Comparison of ENCODE assay signal across 32 cellular contexts in the genomic region with DNA sequence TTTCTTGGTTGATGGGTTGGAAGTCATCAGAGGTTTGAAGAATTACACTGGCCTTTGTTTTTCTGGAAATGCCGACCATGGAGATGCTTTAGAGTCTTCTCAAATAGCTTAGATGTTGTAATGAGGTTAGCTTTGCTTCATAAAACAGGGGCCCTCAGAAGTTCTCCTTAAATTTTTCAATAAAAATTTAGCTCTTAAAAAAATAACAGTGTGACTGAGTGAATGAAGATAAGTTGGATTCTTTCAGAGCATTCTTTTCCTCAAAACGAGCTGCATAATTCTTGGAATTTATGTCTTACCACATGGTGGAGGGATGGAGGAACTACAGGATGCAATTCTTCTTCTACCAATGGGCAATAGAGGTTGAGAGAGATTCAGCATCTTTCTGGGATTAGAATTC. TPM values are rescaled to one million over a fixed set of nuclear protein-coding genes. Genes with fewer than 3 reads are reported as not detected.
"Had no signal": no experiment of that assay in that cellular context is flagged by ENCODE, and none has a peak within 500 bp of the region (broad histone marks: within the 10 kb centered on the region; RNA-seq: fewer than 3 reads in every experiment).

No MANE protein-coding gene starts in this region.

- H3K9me3 Mint-ChIP-seq: activated CD4-positive, alpha-beta T cell treated with anti-CD3 and anti-CD28 coated beads, Interleukin-2, amount 10 ng/mL, durations not matched to agents 24 days and 14 days; activated CD8-positive, alpha-beta T cell treated with anti-CD3 and anti-CD28 coated beads for 36 hours; activated naive CD8-positive, alpha-beta T cell treated with anti-CD3 and anti-CD28 coated beads for 36 hours; activated T-cell treated with anti-CD3 and anti-CD28 coated beads, Interleukin-2, amount 50 U/mL, for 72 hours; activated T-helper 17 cell treated with anti-CD3 and anti-CD28 coated beads, Interleukin-2, amount 50 U/mL, for 72 hours had no signal

- H3K36me3 Mint-ChIP-seq: activated naive CD8-positive, alpha-beta T cell treated with anti-CD3 and anti-CD28 coated beads for 36 hours had no signal

- H3K4me3 Mint-ChIP-seq: activated CD4-positive, alpha-beta T cell treated with anti-CD3 and anti-CD28 coated beads, Interleukin-2, amount 10 ng/mL, durations not matched to agents 24 days and 14 days; activated CD8-positive, alpha-beta T cell treated with anti-CD3 and anti-CD28 coated beads for 36 hours; activated naive CD8-positive, alpha-beta T cell treated with anti-CD3 and anti-CD28 coated beads for 36 hours; activated T-cell treated with anti-CD3 and anti-CD28 coated beads, Interleukin-2, amount 50 U/mL, for 72 hours; activated T-helper 17 cell treated with anti-CD3 and anti-CD28 coated beads, Interleukin-2, amount 50 U/mL, for 72 hours had no signal

- H3K27me3 ChIP-seq: brain microvascular endothelial cell had no signal

- H3K27ac ChIP-seq: brain microvascular endothelial cell had no signal

- ATAC-seq: activated CD8-positive, alpha-beta T cell treated with anti-CD3 and anti-CD28 coated beads for 36 hours; activated T-cell treated with anti-CD3 and anti-CD28 coated beads, Interleukin-2, amount 50 U/mL, for 72 hours; activated T-helper 17 cell treated with anti-CD3 and anti-CD28 coated beads, Interleukin-2, amount 50 U/mL, for 72 hours had no signal

- H3K27me3 Mint-ChIP-seq: activated CD4-positive, alpha-beta T cell treated with anti-CD3 and anti-CD28 coated beads, Interleukin-2, amount 10 ng/mL, durations not matched to agents 24 days and 14 days; activated CD8-positive, alpha-beta T cell treated with anti-CD3 and anti-CD28 coated beads for 36 hours; activated naive CD8-positive, alpha-beta T cell treated with anti-CD3 and anti-CD28 coated beads for 36 hours; activated T-helper 17 cell treated with anti-CD3 and anti-CD28 coated beads, Interleukin-2, amount 50 U/mL, for 72 hours had no signal

- DNase-seq: activated CD4-positive, alpha-beta T cell treated with anti-CD3 and anti-CD28 coated beads, Interleukin-2, amount 10 ng/mL, durations not matched to agents 24 days and 14 days; activated CD4-positive, alpha-beta T cell treated with anti-CD3 and anti-CD28 coated beads, Interleukin-2, amount 50 U/mL, for 4 hours; activated CD8-positive, alpha-beta T cell treated with anti-CD3 and anti-CD28 coated beads for 36 hours; activated effector memory CD4-positive, alpha-beta T cell treated with anti-CD3 and anti-CD28 coated beads, Interleukin-2, amount 50 U/mL, for 16 hours; activated naive CD4-positive, alpha-beta T cell; activated naive CD4-positive, alpha-beta T cell treated with anti-CD3 and anti-CD28 coated beads, Interleukin-2, amount 50 U/mL, for 16 hours; activated naive CD8-positive, alpha-beta T cell treated with anti-CD3 and anti-CD28 coated beads for 36 hours; activated T-cell treated with anti-CD3 and anti-CD28 coated beads, Interleukin-2, amount 50 U/mL, for 1 hour; activated T-cell treated with anti-CD3 and anti-CD28 coated beads, Interleukin-2, amount 50 U/mL, for 72 hours; amniotic stem cell; aorta; brain microvascular endothelial cell; central memory CD4-positive, alpha-beta T cell; NCI-H1105; NCI-H1417 treated with DMSO at 0.1 percent for 48 hours; NCI-H187 treated with DMSO at 0.1 percent for 48 hours; NCI-H2081; NCI-H2171 treated with DMSO at 0.1 percent for 48 hours; NCI-H2227 treated with DMSO at 0.1 percent for 48 hours; NCI-H446; NCI-H510A treated with DMSO at 0.1 percent for 48 hours; NCI-H526 treated with DMSO at 0.1 percent for 48 hours; NCI-H774; OCI-M1; Right ventricle myocardium superior; SW 1271; T-helper 1 cell; T1000 had no signal

- H3K36me3 ChIP-seq: brain microvascular endothelial cell had no signal

- H3K27ac Mint-ChIP-seq: activated CD4-positive, alpha-beta T cell treated with anti-CD3 and anti-CD28 coated beads, Interleukin-2, amount 10 ng/mL, durations not matched to agents 24 days and 14 days; activated CD8-positive, alpha-beta T cell treated with anti-CD3 and anti-CD28 coated beads for 36 hours; activated naive CD8-positive, alpha-beta T cell treated with anti-CD3 and anti-CD28 coated beads for 36 hours; activated T-cell treated with anti-CD3 and anti-CD28 coated beads, Interleukin-2, amount 50 U/mL, for 72 hours; activated T-helper 17 cell treated with anti-CD3 and anti-CD28 coated beads, Interleukin-2, amount 50 U/mL, for 72 hours had no signal

- H3K4me1 Mint-ChIP-seq: activated T-helper 17 cell treated with anti-CD3 and anti-CD28 coated beads, Interleukin-2, amount 50 U/mL, for 72 hours had no signal

RNA-seq across cellular contexts. Expression of gene RXFP4, which starts 58.7 kb away (rescaled TPM):
- total RNA-seq: activated CD4-positive, alpha-beta T cell treated with anti-CD3 and anti-CD28 coated beads, Interleukin-2, amount 10 ng/mL, durations not matched to agents 24 days and 14 days; activated CD8-positive, alpha-beta memory T cell treated with anti-CD3 and anti-CD28 coated beads for 36 hours; activated CD8-positive, alpha-beta T cell treated with anti-CD3 and anti-CD28 coated beads for 36 hours; activated T-cell treated with anti-CD3 and anti-CD28 coated beads, Interleukin-2, amount 50 U/mL, for 72 hours; activated T-helper 17 cell treated with anti-CD3 and anti-CD28 coated beads, Interleukin-2, amount 50 U/mL, for 72 hours; aorta; cerebellum; M059J; Right ventricle myocardium superior had no signal
